ENCODE assay signal across 1 cellular context in the genomic region with DNA sequence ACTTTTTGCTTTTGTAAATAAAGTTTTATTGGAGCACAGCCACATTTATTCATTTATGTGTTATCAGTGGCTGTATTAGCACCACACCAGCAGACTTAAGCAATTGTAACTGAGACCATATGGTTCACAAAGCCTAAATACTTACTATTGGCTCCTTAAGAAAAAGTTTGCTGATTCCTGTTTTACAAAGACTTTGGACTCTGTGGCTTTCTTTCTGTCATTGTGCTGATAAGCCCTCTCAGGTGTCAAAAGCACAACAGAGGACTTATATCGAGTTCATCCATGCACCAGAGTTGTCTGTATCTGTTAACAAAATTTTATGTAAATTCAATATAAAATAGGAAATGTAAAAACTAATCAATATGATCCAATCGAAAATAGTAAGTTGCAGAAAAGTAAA.
TF ChIP-seq lines count a peak whose summit lies in the region.

No MANE protein-coding gene starts in this region.

TF ChIP-seq in GM12878, 131 proteins besides CTCF, POLR2A, EP300 and RAD21:
- TF ChIP-seq ZBTB40 (IDR thresholded peaks at IDR 0.05; ENCODE audit: borderline replicate concordance) (peak; percentile 59), CBX5 (IDR thresholded peaks at IDR 0.05; ENCODE audit: low read depth) (no peak), HDAC6 (IDR thresholded peaks at IDR 0.05; ENCODE audit: unreplicated experiment) (no peak), ZNF687 (IDR thresholded peaks at IDR 0.05) (no peak), MTA2 (IDR thresholded peaks at IDR 0.05; ENCODE audit: low read depth) (no peak), SPI1 (IDR thresholded peaks at IDR 0.05; ENCODE audit: borderline replicate concordance, insufficient read depth, low read depth, low read length) (no peak), CBX3 (IDR thresholded peaks at IDR 0.05; ENCODE audit: borderline replicate concordance, low read depth) (no peak), ZNF207 (IDR thresholded peaks at IDR 0.05; ENCODE audit: borderline replicate concordance) (no peak)
